8 cellular contexts compared by ENCODE assay signal in genomic region chr4:153497091-153497531, GRCh38. TPM values are rescaled to one million over a fixed set of nuclear protein-coding genes. Genes with fewer than 3 reads are reported as not detected.
A peak's percentile ranks its signal among the peaks of the same experiment; 100 is the strongest.
DNase-seq lines count a peak whose midpoint lies in the region; ATAC-seq, FAIRE-seq and TF ChIP-seq lines count a peak whose summit lies in the region.
"Had no signal": no experiment of that assay in that cellular context is flagged by ENCODE, and none has a peak within 500 bp of the region (broad histone marks: within the 10 kb centered on the region; RNA-seq: fewer than 3 reads in every experiment).

No MANE protein-coding gene starts in this region.

- CTCF ChIA-PET in GM12878 (lab: Yijun Ruan, JAX), result interaction anchor here (0.9 to 3.7 kb wide), 10 partner anchors 8 to 74 kb away, joined by 3 to 15 read pairs (median 8); no protein-coding TSS in a partner anchor

- no peaks in the 10 kb centered on the region for H3K27me3 ChIP-seq in GM12878 (replicated peaks in 1 of 2; ENCODE audit: control insufficient read depth in 2 of 2, insufficient read depth in 2 of 2, low read length in 1 of 2)
- no peaks in the 10 kb centered on the region for H3K27me3 ChIP-seq in pancreas
- H3K27me3 ChIP-seq in thyroid gland, result no peaks in the 10 kb centered on the region

- POLR2A ChIA-PET in GM12878 (lab: Charles Lee), result interaction anchor here (0.7 to 18.1 kb wide), 9 partner anchors 9 to 74 kb away, joined by 3 to 322 read pairs (median 15); no protein-coding TSS in a partner anchor

- H3K4me3 ChIP-seq in GM12878 (peak overlapping the region; percentile 51), pancreas (no peak overlapping the region), thyroid gland (replicated peaks in 1 of 3) (no peak overlapping the region)
- H3K4me3 ChIP-seq: lung had no signal

- BruUV-seq in GM12878 (replicated peaks; lab: Mats Ljungman, UMichigan), result no TSS peak

- H3K9ac ChIP-seq in GM12878 (ENCODE audit: control insufficient read depth, insufficient read depth, low read length), result no peak overlapping the region

- TF ChIP-seq CTCF in GM12878 (IDR thresholded peaks at IDR 0.05 in 2 of 3, conservative IDR thresholded peaks at IDR 0.05 in 1 of 3; ENCODE audit: control insufficient read depth in 2 of 3, extremely low read depth in 1 of 3, insufficient read depth in 1 of 3, low read depth in 3 of 3, low read length in 3 of 3), result no peak
- TF ChIP-seq CTCF in pancreas (IDR thresholded peaks at IDR 0.05), result no peak
- TF ChIP-seq CTCF in thyroid gland (IDR thresholded peaks at IDR 0.05), result no peak

- WGBS in GM12878 (ENCODE audit: insufficient coverage, insufficient replicate concordance, low lambda C conversion rate, missing lambda C conversion rate), result 4% methylated on average over 4 of the region's 4 CpGs
- 42 to 47% methylated on average over 4 of the region's 4 CpGs for WGBS in pancreas, 2 donors
- 67 to 72% methylated on average over 4 of the region's 4 CpGs for WGBS in thyroid gland, 2 donors

- in situ Hi-C loops in GM12878 (cut with MboI), result no loop called here

- peaks cover 96% of the 10 kb centered on the region for H3K79me2 ChIP-seq in GM12878 (ENCODE audit: control insufficient read depth, insufficient read depth, low read length)

- H3K36me3 ChIP-seq in GM12878 (ENCODE audit: control insufficient read depth in 2 of 2, insufficient read depth in 2 of 2, low read length in 1 of 2) (peaks cover 7 to 26% of the 10 kb centered on the region in 2 experiments; a peak in 3 of 4 replicates), pancreas (no peaks in the 10 kb centered on the region), thyroid gland (no peaks in the 10 kb centered on the region)

- TF ChIP-seq POLR2A in GM12878 (IDR thresholded peaks at IDR 0.05; ENCODE audit: low read depth, low read length) (no peak), thyroid gland (IDR thresholded peaks at IDR 0.05) (no peak)

- RAD21 ChIA-PET in GM12878 (lab: Charles Lee; ENCODE audit: unreplicated experiment), result interaction anchor here (0.6 to 15.3 kb wide), 10 partner anchors 8 to 151 kb away, joined by 3 to 429 read pairs (median 10); partner anchors contain the start of gene TMEM131L

- H3K27ac ChIP-seq in GM12878 (ENCODE audit: control insufficient read depth, insufficient read depth), result peak overlapping the region; percentile 58
- peak overlapping the region in 2 of 4 donors; percentile 4 to 23 for H3K27ac ChIP-seq in pancreas
- no peak overlapping the region for H3K27ac ChIP-seq in thyroid gland

- H3K9me3 ChIP-seq in GM12878 (replicated peaks; ENCODE audit: control insufficient read depth, insufficient read depth, low read length) (no peaks in the 10 kb centered on the region), pancreas (no peaks in the 10 kb centered on the region), thyroid gland (no peaks in the 10 kb centered on the region)

- TF ChIP-seq RAD21 in GM12878 (IDR thresholded peaks at IDR 0.05; ENCODE audit: insufficient read depth, low read depth, low read length), result no peak

- H3K4me1 ChIP-seq in GM12878 (ENCODE audit: control insufficient read depth, insufficient read depth, low read length) (peaks cover 42% of the 10 kb centered on the region), pancreas (peaks cover 4 to 29% (median 4%) of the 10 kb centered on the region in 3 donors), thyroid gland (peaks cover 11 to 22% of the 10 kb centered on the region in 2 donors)

- intact Hi-C loops in GM12878 (cut with micrococcal nuclease; ENCODE audit: unreplicated experiment), result no loop called here
- intact Hi-C loops in pancreas (cut with DNase I), result no loop called here
- intact Hi-C loops in thyroid gland (cut with DNase I), result no loop called here

- SMC1A ChIA-PET in GM12878 (lab: Charles Lee; ENCODE audit: uncharacterized antibody, unreplicated experiment), result interaction anchor here (0.7 to 14.0 kb wide), 17 partner anchors 9 to 151 kb away, joined by 3 to 356 read pairs (median 7); partner anchors contain the start of gene TMEM131L

- no peak overlapping the region for H2AFZ ChIP-seq in GM12878 (ENCODE audit: control insufficient read depth, low read depth, low read length)

- no peak for TF ChIP-seq EP300 in GM12878 (IDR thresholded peaks at IDR 0.05; ENCODE audit: borderline replicate concordance in 1 of 2, control insufficient read depth in 1 of 2, low read depth in 2 of 2, low read length in 2 of 2)

- FAIRE-seq in GM12878 (lab: Jason Lieb, UNC) (no peak), pancreas (lab: Jason Lieb, UNC) (no peak)

- no peaks in the 10 kb centered on the region; the same call in 1 of the 2 replicates for H4K20me1 ChIP-seq in GM12878 (ENCODE audit: control insufficient read depth, insufficient read depth)

- ATAC-seq in GM21381 (IDR thresholded peaks at IDR 0.05; ENCODE audit: unreplicated experiment) (peak; percentile 40), GM12878 (peak; percentile 56), pancreas (peak; percentile 37 to 64 (median 54))

- H3K4me2 ChIP-seq in GM12878 (ENCODE audit: control insufficient read depth, insufficient read depth), result peak overlapping the region; percentile 98

- DNase-seq in M059J (ENCODE audit: low read depth) (peak; percentile 64), GM12878 (ENCODE audit: low read depth, low spot score) (no peak), pancreas (no peak), NCI-H446 treated with DMSO at 0.1 percent for 48 hours (lab: John Stamatoyannopoulos, UW) (no peak), NCI-H2029 (lab: John Stamatoyannopoulos, UW) (no peak), thyroid gland (no peak)

TF ChIP-seq in GM12878, 131 proteins besides CTCF, POLR2A, EP300 and RAD21 (continues in another document):
- TF ChIP-seq HDAC6 (IDR thresholded peaks at IDR 0.05; ENCODE audit: unreplicated experiment) (no peak), MEF2A (IDR thresholded peaks at IDR 0.05; ENCODE audit: insufficient read depth, low read depth, low read length) (no peak), JUNB (IDR thresholded peaks at IDR 0.05) (no peak), SKIL (IDR thresholded peaks at IDR 0.05; ENCODE audit: low read depth, poor library complexity, severe bottlenecking) (no peak), SPI1 (IDR thresholded peaks at IDR 0.05; ENCODE audit: borderline replicate concordance, insufficient read depth, low read depth, low read length) (no peak), MTA2 (IDR thresholded peaks at IDR 0.05; ENCODE audit: low read depth) (no peak), SIX5 (IDR thresholded peaks at IDR 0.05; ENCODE audit: low read depth, low read length, severe bottlenecking) (no peak), RCOR1 (conservative IDR thresholded peaks at IDR 0.05; ENCODE audit: low read depth, low read length) (no peak), MYB (IDR thresholded peaks at IDR 0.05; ENCODE audit: borderline replicate concordance, low read depth, low read length) (no peak), CHD1 (IDR thresholded peaks at IDR 0.05; ENCODE audit: low read depth, low read length) (no peak), IRF3 (IDR thresholded peaks at IDR 0.05) (no peak), HCFC1 (IDR thresholded peaks at IDR 0.05; ENCODE audit: low read length) (no peak), RB1 (IDR thresholded peaks at IDR 0.05; ENCODE audit: borderline replicate concordance) (no peak), FOXK2 (IDR thresholded peaks at IDR 0.05) (no peak)

RNA-seq across cellular contexts. Expression of gene TMEM131L, which starts 31.0 kb away (rescaled TPM):
- total RNA-seq in M059J (2014; rRNA removed; shearing (Covaris generic)), result 8.2 and 8.4 TPM in 2 replicates
- total RNA-seq in GM12878 (2013; cell fraction: nucleolus; rRNA removed), result 766 and 777 TPM in 2 replicates
- total RNA-seq in GM12878 (2014; rRNA removed) (77.0 and 90.4 TPM in 2 replicates), GM12878 (2014; rRNA removed; fragmentation: Illumina TruSeq; extraction: Trizol) (64.0 and 66.4 TPM in 2 replicates), GM12878 (2021) (77.8 and 85.2 TPM in 2 replicates), pancreas (10 to 100 TPM; 17.0 to 29.5 (median 25.0) TPM), thyroid gland (10 to 100 TPM; 11.1 to 17.9 (median 16.4) TPM)
- polyA plus RNA-seq in GM12878 (2011; ENCODE audit: low read depth), result 39.6 TPM
- polyA plus RNA-seq in GM12878 (2011; rRNA removed) (90.9 and 101 TPM in 2 replicates), GM12878 (2014; fragmentation: Illumina TruSeq; extraction: Trizol) (74.3 and 94.5 TPM in 2 replicates), GM12878 (2014; fragmentation: Nextera tagmentation; extraction: Ambion mirVana) (1 to 10 TPM; 8.5 to 9.5 TPM), GM12878 (2014; rRNA removed) (47.1 and 47.5 TPM in 2 replicates), GM12878 (2016; fragmentation: Nextera tagmentation; extraction: Ambion mirVana) (10 to 100 TPM; 74.5 TPM), pancreas (10 to 100 TPM in 1 of 2 donors, 1 to 10 TPM in 1; 9.4 to 11.2 TPM)
- 65.6 and 84.8 TPM in 2 replicates for polyA plus RNA-seq in GM12878 (2011; cell fraction: cytosol; rRNA removed)
- polyA plus RNA-seq in GM12878 (2011; cell fraction: nucleus; rRNA removed), result 169 and 183 TPM in 2 replicates
- 45.1 and 70.5 TPM in 2 replicates for polyA plus RNA-seq in GM12878 (2012)
- 177 and 187 TPM in 2 replicates for polyA minus RNA-seq in GM12878 (2011; rRNA and poly(A)+ RNA removed)
- polyA minus RNA-seq in GM12878 (2011; cell fraction: cytosol; rRNA and poly(A)+ RNA removed), result 53.1 and 74.4 TPM in 2 replicates
- polyA minus RNA-seq in GM12878 (2011; cell fraction: nucleus; rRNA and poly(A)+ RNA removed), result 194 and 231 TPM in 2 replicates
